In the genomic region with DNA sequence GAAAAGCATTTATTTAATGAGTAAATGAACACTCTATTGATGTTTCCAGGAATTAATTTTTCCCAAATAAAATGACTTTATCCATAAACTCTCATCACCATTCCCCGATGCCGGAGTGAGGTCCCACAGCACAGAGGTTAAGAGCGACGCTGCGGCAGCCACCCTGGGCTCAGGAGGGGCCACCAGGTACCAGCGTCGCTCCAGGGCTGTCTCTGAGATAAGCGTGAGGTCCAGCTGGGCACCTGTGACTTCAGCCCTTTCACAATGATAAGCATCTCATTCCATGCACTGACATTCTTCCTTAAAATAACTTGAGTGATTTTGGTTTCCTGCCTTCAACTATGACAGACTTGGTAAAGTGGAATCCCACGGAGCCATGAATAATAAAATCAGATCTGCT, we compare ENCODE assay signal across 24 cellular contexts.
"Had no signal": no experiment of that assay in that cellular context is flagged by ENCODE, and none has a peak within 500 bp of the region (broad histone marks: within the 10 kb centered on the region; RNA-seq: fewer than 3 reads in every experiment).

No MANE protein-coding gene starts in this region.

- H3K36me3 ChIP-seq: SJCRH30 had no signal

- H3K4me3 ChIP-seq: K562, SJCRH30 had no signal

- H3K9ac ChIP-seq: KMS-11 had no signal

- H3K4me2 ChIP-seq: KMS-11 had no signal

- DNase-seq: Kasumi-1, MM.1S, NCI-H1092 treated with DMSO at 0.1 percent for 48 hours, NCI-H1436, NCI-H187, NCI-H2029, NCI-H2081 treated with DMSO at 0.1 percent for 48 hours, NCI-H2171, NCI-H226, NCI-H446, NCI-H510A, NCI-H524 treated with DMSO at 0.1 percent for 48 hours, NCI-H69, NCI-H774, PC-3, SHP77 treated with DMSO at 0.1 percent for 48 hours, SJCRH30 had no signal

- H3K9me3 ChIP-seq: SJCRH30 had no signal

- H3K27ac ChIP-seq: HL-60, KMS-11, RWPE1, SJCRH30 had no signal

- H3K4me1 ChIP-seq: SJCRH30 had no signal

- ATAC-seq: K562, Panc1, PC-3, Right ventricle myocardium inferior, SK-N-SH treated with all-trans-retinoic acid at 6 μM for 48 hours had no signal
